ENCODE assay signal across 8 cellular contexts in genomic region chr6:37819177-37819801, GRCh38.
DNase-seq lines count a peak whose midpoint lies in the region; ATAC-seq and TF ChIP-seq lines count a peak whose summit lies in the region.

TSS of gene ZFAND3 (plus strand) at chr6:37819727. CDS start at chr6:37819946, 219 bp downstream.

- ATAC-seq in HG02610 (IDR thresholded peaks at IDR 0.05; ENCODE audit: unreplicated experiment) = peak; percentile 82
- ATAC-seq in SK-N-SH treated with all-trans-retinoic acid at 6 μM for 48 hours = peak; percentile 92

- peaks cover 4% of the 10 kb centered on the region for H3K36me3 Mint-ChIP-seq in activated naive CD4-positive, alpha-beta T cell treated with anti-CD3 and anti-CD28 coated beads, Interleukin-2, amount 50 U/mL, for 24 hours

- H3K4me3 Mint-ChIP-seq in activated naive CD4-positive, alpha-beta T cell treated with anti-CD3 and anti-CD28 coated beads, Interleukin-2, amount 50 U/mL, for 24 hours = peak within 1 kb of the TSS; percentile 99

- DNase-seq in NCI-H1092 (lab: John Stamatoyannopoulos, UW) (peak; percentile 92), globus pallidus (ENCODE audit: low spot score) (peak; percentile 97), nucleus accumbens (lab: John Stamatoyannopoulos, UW) (peak; percentile 44 to 100 (median 96)), superior temporal gyrus (ENCODE audit: extremely low spot score) (peak; percentile 98)

- H3K4me3 ChIP-seq in GM08714 (ENCODE audit: low read length) = peak within 1 kb of the TSS; percentile 94

- H3K9me3 Mint-ChIP-seq in activated naive CD4-positive, alpha-beta T cell treated with anti-CD3 and anti-CD28 coated beads, Interleukin-2, amount 50 U/mL, for 24 hours = no peaks in the 10 kb centered on the region

- H3K4me1 Mint-ChIP-seq in activated naive CD4-positive, alpha-beta T cell treated with anti-CD3 and anti-CD28 coated beads, Interleukin-2, amount 50 U/mL, for 24 hours = peaks cover 58% of the 10 kb centered on the region

- peak within 1 kb of the TSS; percentile 99 for H3K27ac Mint-ChIP-seq in activated naive CD4-positive, alpha-beta T cell treated with anti-CD3 and anti-CD28 coated beads, Interleukin-2, amount 50 U/mL, for 24 hours

- H3K27me3 Mint-ChIP-seq in activated naive CD4-positive, alpha-beta T cell treated with anti-CD3 and anti-CD28 coated beads, Interleukin-2, amount 50 U/mL, for 24 hours = no peaks in the 10 kb centered on the region

TF ChIP-seq in SK-N-SH treated with all-trans-retinoic acid at 6 μM for 48 hours, 23 proteins besides CTCF, POLR2A, EP300 and RAD21:
- TF ChIP-seq CREB5 (CRISPR knock-in tag; IDR thresholded peaks at IDR 0.05; ENCODE audit: low read depth) (no peak), ZNF70 (CRISPR knock-in tag; IDR thresholded peaks at IDR 0.05) (no peak), TCF4 (CRISPR knock-in tag; IDR thresholded peaks at IDR 0.05; ENCODE audit: borderline replicate concordance) (no peak; the same call in 1 of the 2 replicates), ZNF8 (CRISPR knock-in tag; IDR thresholded peaks at IDR 0.05) (no peak), RARB (CRISPR knock-in tag; IDR thresholded peaks at IDR 0.05) (no peak), TSHZ2 (CRISPR knock-in tag; IDR thresholded peaks at IDR 0.05) (no peak), CSRNP3 (CRISPR knock-in tag; IDR thresholded peaks at IDR 0.05) (no peak), ARNTL (CRISPR knock-in tag; IDR thresholded peaks at IDR 0.05; ENCODE audit: borderline replicate concordance, low read depth) (no peak), CSDC2 (CRISPR knock-in tag; IDR thresholded peaks at IDR 0.05) (no peak)

Comparison
In these comparisons a context has a peak if more than half of its experiments do, and no peak if none do; other contexts are left out.
1. Peak in every context shown above with its lines: DNase-seq, ATAC-seq and H3K4me3 ChIP-seq.